ENCODE assay signal across 8 cellular contexts in the genomic region with DNA sequence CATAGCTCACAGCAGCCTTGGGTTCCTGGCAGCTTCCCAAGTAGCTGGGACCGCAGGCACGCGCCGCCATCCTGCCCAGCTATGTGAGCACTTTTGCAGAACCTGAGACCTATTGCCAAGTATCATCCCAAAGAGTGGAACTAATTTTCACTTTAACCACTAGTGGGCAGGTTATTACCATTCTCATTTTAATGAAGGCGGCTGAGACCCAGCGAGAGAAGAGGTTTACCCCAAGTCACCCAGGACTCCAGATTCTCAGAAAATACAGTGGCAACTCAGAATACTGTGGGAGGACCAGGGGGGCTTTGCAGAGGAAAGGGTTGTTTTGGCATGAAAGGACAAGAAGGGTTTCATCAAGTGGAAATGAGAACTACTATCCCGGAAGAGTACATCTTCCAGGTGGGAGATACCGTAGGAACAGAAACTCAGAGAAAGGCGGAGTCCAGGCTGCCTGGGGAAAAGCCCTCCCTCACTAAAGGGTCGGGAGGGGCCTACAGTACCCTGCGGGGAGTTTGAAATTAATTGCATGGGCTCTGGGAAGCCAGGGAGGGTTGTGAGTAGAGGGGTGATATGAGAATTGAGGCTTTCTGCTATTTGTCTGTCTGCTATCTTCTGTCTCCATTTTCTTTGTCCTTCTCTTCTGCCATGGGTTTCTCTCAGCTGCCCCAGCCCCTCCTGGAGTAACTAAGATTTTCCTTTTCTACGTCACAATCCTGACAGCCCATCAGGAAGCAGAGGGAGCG. TPM values are rescaled to one million over a fixed set of nuclear protein-coding genes. Genes with fewer than 3 reads are reported as not detected.
DNase-seq lines count a peak whose midpoint lies in the region; TF ChIP-seq lines count a peak whose summit lies in the region.

No MANE protein-coding gene starts in this region.

- peaks cover 20% of the 10 kb centered on the region for H3K27me3 Mint-ChIP-seq in type B pancreatic cell

- H3K4me3 ChIP-seq in epithelial cell of proximal tubule (ENCODE audit: low read depth, low read length) = no peak overlapping the region

- peak overlapping the region; percentile 76 for H3K27ac Mint-ChIP-seq in type B pancreatic cell

- H3K4me1 Mint-ChIP-seq in type B pancreatic cell (ENCODE audit: unreplicated experiment) = peaks cover 29% of the 10 kb centered on the region

- H3K4me3 Mint-ChIP-seq in type B pancreatic cell = peak overlapping the region; percentile 86

- no peaks in the 10 kb centered on the region for H3K9me3 Mint-ChIP-seq in type B pancreatic cell

- H3K36me3 Mint-ChIP-seq in type B pancreatic cell = no peaks in the 10 kb centered on the region

- TF ChIP-seq CTCF in epithelial cell of proximal tubule (conservative IDR thresholded peaks at IDR 0.05; ENCODE audit: low read depth, low read length) (peak; percentile 75), type B pancreatic cell (conservative IDR thresholded peaks at IDR 0.05) (peak; percentile 77)

- peak; percentile 84 for DNase-seq in D341Med (ENCODE audit: low spot score)
- peak; percentile 91 for DNase-seq in HK-2 (ENCODE audit: unreplicated experiment)
- DNase-seq in NCI-H460 (ENCODE audit: extremely low read depth, low read depth) = peak; percentile 81
- DNase-seq in activated CD4-positive, alpha-beta T cell treated with anti-CD3 and anti-CD28 coated beads, Interleukin-2, amount 50 U/mL, for 48 hours = peak; percentile 55 to 65
- peak; percentile 80 for DNase-seq in epithelial cell of proximal tubule (ENCODE audit: low read depth)
- peak; percentile 97 for DNase-seq in myocyte (ENCODE audit: low read depth)
- no peak for DNase-seq in type B pancreatic cell (ENCODE audit: extremely low spot score, unreplicated experiment)
- no peak for DNase-seq in NK-92 treated with Interleukin-12 subunit alpha and Interleukin-12 subunit beta, amount 100 ng/mL, for 24 hours (lab: John Stamatoyannopoulos, UW)

RNA-seq across cellular contexts. Expression of a gene that starts 7.2 kb away (rescaled TPM):
- total RNA-seq in NCI-H460 (2014; rRNA removed; shearing (Covaris generic)) = 0.10 and 0.29 TPM in 2 replicates
- 0.56 TPM in 1 of 2 replicates, not detected in the other for polyA plus RNA-seq in NCI-H460 (2014; cell fraction: nucleus; rRNA removed)
- total RNA-seq in epithelial cell of proximal tubule (1.4 and 3.5 TPM in 2 replicates), myocyte (1.0 and 1.6 TPM in 2 replicates), type B pancreatic cell (ENCODE audit: low replicate concordance) (7.1 and 12.9 TPM in 2 replicates)
- polyA plus RNA-seq in myocyte (2012) = 1.1 TPM

RNA-seq across cellular contexts. Expression of a gene that starts 31.7 kb away (rescaled TPM):
- total RNA-seq in NCI-H460 (2014; rRNA removed; shearing (Covaris generic)) = 315 and 336 TPM in 2 replicates
- polyA plus RNA-seq in NCI-H460 (2014; cell fraction: nucleus; rRNA removed) = 740 and 920 TPM in 2 replicates
- total RNA-seq in epithelial cell of proximal tubule (358 and 433 TPM in 2 replicates), myocyte (1,328 and 1,573 TPM in 2 replicates), type B pancreatic cell (ENCODE audit: low replicate concordance) (141 and 400 TPM in 2 replicates)
- 603 TPM for polyA plus RNA-seq in myocyte (2012)

RNA-seq across cellular contexts. Expression of a gene that starts 47.7 kb away (rescaled TPM):
- 18.4 and 19.1 TPM in 2 replicates for total RNA-seq in NCI-H460 (2014; rRNA removed; shearing (Covaris generic))
- polyA plus RNA-seq in NCI-H460 (2014; cell fraction: nucleus; rRNA removed) = 11.6 and 13.1 TPM in 2 replicates
- 7.4 and 16.6 TPM in 2 replicates for total RNA-seq in epithelial cell of proximal tubule
- 12.5 and 15.9 TPM in 2 replicates for total RNA-seq in myocyte
- 18.8 TPM for polyA plus RNA-seq in myocyte (2012)
- 18.6 and 21.8 TPM in 2 replicates for total RNA-seq in type B pancreatic cell (ENCODE audit: low replicate concordance)

Comparison
In these comparisons a context has a peak if more than half of its experiments do, and no peak if none do; other contexts are left out.
1. DNase-seq: peak in D341Med (single experiment), HK-2 (single experiment), NCI-H460 (single experiment), activated CD4-positive, alpha-beta T cell treated with anti-CD3 and anti-CD28 coated beads, Interleukin-2, amount 50 U/mL, for 48 hours (2 of 2), epithelial cell of proximal tubule (single experiment) and myocyte (single experiment); none in type B pancreatic cell (single experiment) and NK-92 treated with Interleukin-12 subunit alpha and Interleukin-12 subunit beta, amount 100 ng/mL, for 24 hours (single experiment).